Comparison of ENCODE assay signal across 8 cellular contexts in genomic region chr7:24756545-24756988, GRCh38. TPM values are rescaled to one million over a fixed set of nuclear protein-coding genes. Genes with fewer than 3 reads are reported as not detected.
A peak's percentile ranks its signal among the peaks of the same experiment; 100 is the strongest.
DNase-seq lines count a peak whose midpoint lies in the region; ATAC-seq and TF ChIP-seq lines count a peak whose summit lies in the region.

No MANE protein-coding gene starts in this region.

- H3K4me1 Mint-ChIP-seq in GM23338 (peaks cover 26% of the 10 kb centered on the region), natural killer cell (peaks cover 0 to 18% of the 10 kb centered on the region in 2 donors)

- intact Hi-C loops in natural killer cell (cut with micrococcal nuclease) = no loop called here

- peak overlapping the region; percentile 85 for H3K4me3 Mint-ChIP-seq in GM23338
- peak overlapping the region; percentile 85 for H3K4me3 Mint-ChIP-seq in natural killer cell

- no peak overlapping the region for H3K27ac ChIP-seq in GM23338 (ENCODE audit: low read depth)

- H3K4me2 ChIP-seq in GM23338 = peak overlapping the region; percentile 95

- TF ChIP-seq CTCF in AG10803 (conservative IDR thresholded peaks at IDR 0.05; ENCODE audit: low read length) (no peak), GM23338 (conservative IDR thresholded peaks at IDR 0.05; ENCODE audit: low read depth in 2 of 2) (no peak), WI38 (IDR thresholded peaks at IDR 0.05; ENCODE audit: low read depth, low read length) (no peak), epithelial cell of proximal tubule (conservative IDR thresholded peaks at IDR 0.05; ENCODE audit: low read depth, low read length) (no peak), natural killer cell (IDR thresholded peaks at IDR 0.05) (no peak)

- DNase-seq in AG10803 (ENCODE audit: low read depth) (no peak), GM23338 (ENCODE audit: low spot score) (no peak), epithelial cell of proximal tubule (ENCODE audit: low read depth) (no peak), natural killer cell (no peak), HUDEP-2 (lab: John Stamatoyannopoulos, UW; ENCODE audit: unreplicated experiment in 76 of 76) (no peak), DMS79 treated with DMSO at 0.1 percent for 48 hours (lab: John Stamatoyannopoulos, UW) (no peak)

- peaks cover 48% of the 10 kb centered on the region for H3K27me3 ChIP-seq in GM23338 (ENCODE audit: insufficient read depth)

- H3K79me2 ChIP-seq in GM23338 (replicated peaks; ENCODE audit: insufficient read depth) = no peaks in the 10 kb centered on the region

- no peaks in the 10 kb centered on the region for H4K20me1 ChIP-seq in GM23338 (replicated peaks; ENCODE audit: insufficient read depth)

- H3F3A ChIP-seq in GM23338 (replicated peaks; ENCODE audit: low read depth) = 0 out of 2 replicates have a peak, but pooled peaks cover 10% of the 10 kb centered on the region

- no peaks in the 10 kb centered on the region for H3K9me2 ChIP-seq in GM23338 (ENCODE audit: insufficient read depth)

- H3K27ac Mint-ChIP-seq in GM23338 (no peak overlapping the region), natural killer cell (no peak overlapping the region)

- ATAC-seq in GM23338 = peak; percentile 37
- peak in 2 of 3 donors; percentile 10 to 30 for ATAC-seq in natural killer cell
- ATAC-seq in GM21576 (IDR thresholded peaks at IDR 0.05; ENCODE audit: unreplicated experiment) = no peak

- H3K4me1 ChIP-seq in GM23338 (ENCODE audit: insufficient read depth) = peaks cover 24% of the 10 kb centered on the region

- no peaks in the 10 kb centered on the region for H3K36me3 ChIP-seq in GM23338 (ENCODE audit: insufficient read depth)

- peaks cover 29% of the 10 kb centered on the region for H3K27me3 Mint-ChIP-seq in GM23338 (ENCODE audit: insufficient read depth, low read depth, poor library complexity)
- H3K27me3 Mint-ChIP-seq in natural killer cell (ENCODE audit: low read depth in 2 of 2) = peaks cover 43 to 83% of the 10 kb centered on the region in 2 donors

- H3K9me3 Mint-ChIP-seq in GM23338 (no peaks in the 10 kb centered on the region), natural killer cell (no peaks in the 10 kb centered on the region)

- H3K36me3 Mint-ChIP-seq in GM23338 (ENCODE audit: low read depth) = no peaks in the 10 kb centered on the region; the same call in 2 of the 3 replicates
- no peaks in the 10 kb centered on the region for H3K36me3 Mint-ChIP-seq in natural killer cell

- peak overlapping the region; percentile 99 for H2AFZ ChIP-seq in GM23338

- H3K4me3 ChIP-seq in AG10803 (ENCODE audit: low read length) (peak overlapping the region; percentile 74), GM23338 (peak overlapping the region; percentile 72), WI38 (ENCODE audit: low read depth, low read length) (peak overlapping the region; percentile 75), epithelial cell of proximal tubule (ENCODE audit: low read depth, low read length) (peak overlapping the region; percentile 72)

TF ChIP-seq in GM23338, 12 proteins besides CTCF, POLR2A, EP300 and RAD21:
- 0 out of 2 replicates have a peak, but pooled peaks have one; percentile 25 for TF ChIP-seq ETS1 (IDR thresholded peaks at IDR 0.05)
- no peak for TF ChIP-seq EZH2 (IDR thresholded peaks at IDR 0.05; ENCODE audit: low read depth, unreplicated experiment)

RNA-seq across cellular contexts. Expression of gene GSDME, which starts 0.7 kb away (rescaled TPM):
- total RNA-seq in GM23338 (2014; rRNA removed; shearing (Covaris generic)) = 8.3 and 9.7 TPM in 2 replicates
- 7.3 and 8.5 TPM in 2 replicates for polyA plus RNA-seq in GM23338 (2016; fragmentation: Nextera tagmentation; extraction: Ambion mirVana)
- total RNA-seq in epithelial cell of proximal tubule (42.8 and 73.6 TPM in 2 replicates), natural killer cell (under 1 TPM in 2 of 3 donors, not detected in 1; 0.20 to 0.31 TPM)
